In genomic region chr7:112422842-112423496, GRCh38 we compare ENCODE assay signal across 8 cellular contexts. TPM values are rescaled to one million over a fixed set of nuclear protein-coding genes. Genes with fewer than 3 reads are reported as not detected.
DNase-seq lines count a peak whose midpoint lies in the region; ATAC-seq and TF ChIP-seq lines count a peak whose summit lies in the region.

No MANE protein-coding gene starts in this region.

- no peak overlapping the region for H3K4me3 Mint-ChIP-seq in osteocyte (ENCODE audit: unreplicated experiment)

- peaks cover 2% of the 10 kb centered on the region for H3K36me3 Mint-ChIP-seq in osteocyte (ENCODE audit: unreplicated experiment)

- no peaks in the 10 kb centered on the region for H3K27me3 Mint-ChIP-seq in osteocyte (ENCODE audit: unreplicated experiment)

- H3K4me1 Mint-ChIP-seq in osteocyte (ENCODE audit: unreplicated experiment) = peaks cover 36% of the 10 kb centered on the region

- no peak overlapping the region for H3K27ac ChIP-seq in foreskin keratinocyte

- POLR2A ChIA-PET in BJ (lab: Charles Lee) = no interaction called here

- ATAC-seq in GM18858 (IDR thresholded peaks at IDR 0.05; ENCODE audit: unreplicated experiment) (peak; percentile 72), foreskin keratinocyte (peak; percentile 88), HG03521 (IDR thresholded peaks at IDR 0.05; ENCODE audit: unreplicated experiment) (no peak)

- CTCF ChIA-PET in BJ (lab: Yijun Ruan, JAX) = no interaction called here

- no peaks in the 10 kb centered on the region for H3K9me3 Mint-ChIP-seq in osteocyte (ENCODE audit: unreplicated experiment)

- H3K27me3 ChIP-seq in BJ (ENCODE audit: control insufficient read depth, insufficient read depth, low read length) (no peaks in the 10 kb centered on the region), foreskin keratinocyte (no peaks in the 10 kb centered on the region)

- H3K36me3 ChIP-seq in BJ (ENCODE audit: control insufficient read depth, insufficient read depth, low read length) = no peaks in the 10 kb centered on the region

- H3K4me3 ChIP-seq in BJ (ENCODE audit: low read depth, low read length) = no peak overlapping the region

- peak; percentile 77 for DNase-seq in BJ (ENCODE audit: low read depth)
- DNase-seq in M059J (ENCODE audit: low read depth) = peak; percentile 99
- peak; percentile 19 to 25 for DNase-seq in activated CD4-positive, alpha-beta T cell treated with anti-CD3 and anti-CD28 coated beads, Interleukin-2, amount 50 U/mL, for 48 hours
- DNase-seq in foreskin keratinocyte = peak; percentile 58 to 85
- DNase-seq in osteocyte (ENCODE audit: extremely low spot score, unreplicated experiment) = peak; percentile 94
- no peak for DNase-seq in germinal center (ENCODE audit: low spot score)

- no peak for TF ChIP-seq CTCF in BJ (IDR thresholded peaks at IDR 0.05; ENCODE audit: insufficient read depth, low read depth, low read length)
- no peak for TF ChIP-seq CTCF in foreskin keratinocyte (conservative IDR thresholded peaks at IDR 0.05)
- no peak for TF ChIP-seq CTCF in osteocyte (IDR thresholded peaks at IDR 0.05)

- peak overlapping the region; percentile 86 for H3K27ac Mint-ChIP-seq in osteocyte (ENCODE audit: unreplicated experiment)

- H3K4me1 ChIP-seq in foreskin keratinocyte = peaks cover 33% of the 10 kb centered on the region

RNA-seq across cellular contexts. Expression of gene IFRD1, which starts 27.3 kb away (rescaled TPM):
- polyA plus RNA-seq in BJ (2011; rRNA removed) = 24.2 and 39.6 TPM in 2 replicates
- polyA minus RNA-seq in BJ (2011; rRNA and poly(A)+ RNA removed) = 16.1 and 19.6 TPM in 2 replicates
- total RNA-seq in M059J (2014; rRNA removed; shearing (Covaris generic)) = 60.2 and 78.6 TPM in 2 replicates
- 27.8 and 29.1 TPM in 2 replicates for total RNA-seq in foreskin keratinocyte
- 14.9 and 18.8 TPM in 2 replicates for polyA plus RNA-seq in foreskin keratinocyte
- total RNA-seq in osteocyte = 75.2 and 78.3 TPM in 2 replicates

RNA-seq across cellular contexts. Expression of gene LSMEM1, which starts 57.8 kb away (rescaled TPM):
- polyA plus RNA-seq in BJ (2011; rRNA removed) (0.12 and 0.72 TPM in 2 replicates), foreskin keratinocyte (0.33 and 0.59 TPM in 2 replicates)
- polyA minus RNA-seq in BJ (2011; rRNA and poly(A)+ RNA removed) = 0.26 TPM in 1 of 2 replicates, not detected in the other
- 1.3 TPM in 1 of 2 replicates, not detected in the other for total RNA-seq in M059J (2014; rRNA removed; shearing (Covaris generic))
- total RNA-seq in foreskin keratinocyte (0.25 and 0.58 TPM in 2 replicates), osteocyte (1.5 and 2.3 TPM in 2 replicates)
